Comparison of ENCODE assay signal across 26 cellular contexts in genomic region chr4:87377816-87378215, GRCh38. TPM values are rescaled to one million over a fixed set of nuclear protein-coding genes. Genes with fewer than 3 reads are reported as not detected.
DNase-seq lines count a peak whose midpoint lies in the region; ATAC-seq, FAIRE-seq and TF ChIP-seq lines count a peak whose summit lies in the region.
"Had no signal": no experiment of that assay in that cellular context is flagged by ENCODE, and none has a peak within 500 bp of the region (broad histone marks: within the 10 kb centered on the region; RNA-seq: fewer than 3 reads in every experiment).

No MANE protein-coding gene starts in this region.

- H3K9ac ChIP-seq in K562 (ENCODE audit: insufficient read depth in 1 of 2, low read depth in 2 of 2, low read length in 2 of 2) = no peak overlapping the region
- H3K9ac ChIP-seq: KMS-11, SK-N-SH had no signal

- peaks cover 30% of the 10 kb centered on the region for H3K36me3 ChIP-seq in CD4-positive, CD25-positive, alpha-beta regulatory T cell (ENCODE audit: control insufficient read depth, insufficient read depth, low read length)
- H3K36me3 ChIP-seq in K562 (ENCODE audit: control insufficient read depth, insufficient read depth, low read length) = peaks cover 71% of the 10 kb centered on the region

- peaks cover 2% of the 10 kb centered on the region for H3K9me1 ChIP-seq in K562 (ENCODE audit: control insufficient read depth, insufficient read depth, low read length)

- H3K9me3 ChIP-seq in CD4-positive, CD25-positive, alpha-beta regulatory T cell (ENCODE audit: control insufficient read depth in 2 of 2, low read length in 2 of 2) = no peaks in the 10 kb centered on the region
- H3K9me3 ChIP-seq in K562 (replicated peaks; ENCODE audit: control insufficient read depth, insufficient read depth, low read depth, low read length) = no peaks in the 10 kb centered on the region
- H3K9me3 ChIP-seq: SK-N-SH had no signal

- no peak for TF ChIP-seq EP300 in K562 (IDR thresholded peaks at IDR 0.05; ENCODE audit: low read length)

- whole genome bisulfite sequencing in K562 (ENCODE audit: insufficient coverage, low coverage, missing lambda C conversion rate) = 80% methylated on average over 2 of the region's 2 CpGs

- peak overlapping the region in 2 of 3 donors; percentile 26 to 54 for H3K27ac Mint-ChIP-seq in CD4-positive, CD25-positive, alpha-beta regulatory T cell
- H3K27ac Mint-ChIP-seq: CD4-positive, alpha-beta T cell had no signal

- no peak overlapping the region for H3K4me3 Mint-ChIP-seq in CD4-positive, CD25-positive, alpha-beta regulatory T cell
- H3K4me3 Mint-ChIP-seq: CD4-positive, alpha-beta T cell had no signal

- no peak overlapping the region for H3K4me2 ChIP-seq in K562 (ENCODE audit: insufficient read depth, low read length)
- H3K4me2 ChIP-seq: KMS-11, PC-9, SK-N-SH had no signal

- peaks cover 8% of the 10 kb centered on the region for H3K79me2 ChIP-seq in K562 (ENCODE audit: control insufficient read depth, insufficient read depth, low read length)

- TSS peak; percentile 16 for BruUV-seq in K562 (replicated peaks; lab: Mats Ljungman, UMichigan)

- ATAC-seq in CD4-positive, CD25-positive, alpha-beta regulatory T cell (ENCODE audit: low read depth in 2 of 2) = no peak
- ATAC-seq in HG03442 (IDR thresholded peaks at IDR 0.05; ENCODE audit: unreplicated experiment) (peak; percentile 56), K562 (no peak), HG02970 (IDR thresholded peaks at IDR 0.05; ENCODE audit: low FRiP score, unreplicated experiment) (no peak), GM21381 (IDR thresholded peaks at IDR 0.05; ENCODE audit: unreplicated experiment) (no peak)

- DNase-seq in CD4-positive, CD25-positive, alpha-beta regulatory T cell = no peak
- DNase-seq in GM12865 (ENCODE audit: low read depth) (peak; percentile 21), K562 (ENCODE audit: extremely low read depth in 1 of 4, low spot score in 3 of 4) (no peak), activated gamma-delta T cell (lab: John Stamatoyannopoulos, UW) (no peak)
- DNase-seq in stimulated activated CD4-positive, alpha-beta T cell treated with anti-CD3 and anti-CD28 coated beads, Interleukin-4, amount 100 ng/mL, for 1 hour = no peak
- DNase-seq: Calu3; CD4-positive, alpha-beta T cell; DMS153; NCI-H1105 treated with DMSO at 0.1 percent for 48 hours; NCI-H2029 treated with DMSO at 0.1 percent for 48 hours; NCI-H226; NCI-H510A treated with DMSO at 0.1 percent for 48 hours; NCI-H748 treated with DMSO at 0.1 percent for 48 hours; PC-9; SHP77 treated with DMSO at 0.1 percent for 48 hours; SK-N-SH had no signal

- H2AFZ ChIP-seq in K562 (ENCODE audit: low read depth, low read length) = no peak overlapping the region
- H2AFZ ChIP-seq: PC-9 had no signal

- TF ChIP-seq CTCF in GM12865 (IDR thresholded peaks at IDR 0.05; ENCODE audit: insufficient read depth, low read depth, low read length, missing control alignments) (no peak), K562 (IDR thresholded peaks at IDR 0.05 in 2 of 3, conservative IDR thresholded peaks at IDR 0.05 in 1 of 3; ENCODE audit: insufficient read depth in 2 of 3, low read depth in 1 of 3, low read length in 3 of 3) (no peak)

- no peak overlapping the region for H3K27ac ChIP-seq in CD4-positive, CD25-positive, alpha-beta regulatory T cell (ENCODE audit: insufficient read depth, low read length, poor library complexity, severe bottlenecking)
- H3K27ac ChIP-seq in K562 (ENCODE audit: extremely low read depth, low read depth, low read length) = no peak overlapping the region
- H3K27ac ChIP-seq: KMS-11, PC-9, RWPE1 had no signal

- in situ Hi-C loops in K562 (cut with MboI) = no loop called here

- no peaks in the 10 kb centered on the region for H3K27me3 Mint-ChIP-seq in CD4-positive, CD25-positive, alpha-beta regulatory T cell
- H3K27me3 Mint-ChIP-seq: CD4-positive, alpha-beta T cell had no signal

- H3K27me3 ChIP-seq in CD4-positive, CD25-positive, alpha-beta regulatory T cell (ENCODE audit: control insufficient read depth, insufficient read depth, low read length) = no peaks in the 10 kb centered on the region
- H3K27me3 ChIP-seq in K562 (ENCODE audit: control insufficient read depth in 2 of 2, insufficient read depth in 2 of 2, low read length in 2 of 2) = no peaks in the 10 kb centered on the region

- no peak for FAIRE-seq in K562 (lab: Jason Lieb, UNC)
- FAIRE-seq: H1 had no signal

- no peak overlapping the region for H3K4me3 ChIP-seq in CD4-positive, CD25-positive, alpha-beta regulatory T cell (ENCODE audit: low read depth, low read length)
- H3K4me3 ChIP-seq in GM12865 (ENCODE audit: low read depth, low read length) (no peak overlapping the region), K562 (no peak overlapping the region)
- H3K4me3 ChIP-seq: PC-9 had no signal

- no peaks in the 10 kb centered on the region for H4K20me1 ChIP-seq in K562 (replicated peaks; ENCODE audit: control insufficient read depth, insufficient read depth, low read length)

- POLR2A ChIA-PET in K562 (lab: Yijun Ruan, JAX) = interaction anchor here (1.4 kb wide), 1 partner anchor 13 kb away, joined by 5 read pairs; the partner anchor contains the start of gene HSD17B11

- H3K4me1 Mint-ChIP-seq in CD4-positive, CD25-positive, alpha-beta regulatory T cell = peaks cover under 1 to 10% (median 7%) of the 10 kb centered on the region in 4 donors

- no peak for TF ChIP-seq POLR2A in K562 (conservative IDR thresholded peaks at IDR 0.05)

- TF ChIP-seq RAD21 in K562 (CRISPR knock-in tag; conservative IDR thresholded peaks at IDR 0.05 in 1 of 2, IDR thresholded peaks at IDR 0.05 in 1 of 2) = no peak

- CTCF ChIA-PET in K562 (lab: Yijun Ruan, JAX; ENCODE audit: low intra/inter-chr PET ratio) = no interaction called here

- no peaks in the 10 kb centered on the region for H3K9me3 Mint-ChIP-seq in CD4-positive, CD25-positive, alpha-beta regulatory T cell
- H3K9me3 Mint-ChIP-seq: CD4-positive, alpha-beta T cell had no signal

- intact Hi-C loops in K562 (cut with micrococcal nuclease) = no loop called here

- peaks cover 18% of the 10 kb centered on the region for H3K36me3 Mint-ChIP-seq in CD4-positive, CD25-positive, alpha-beta regulatory T cell

- no peaks in the 10 kb centered on the region for H3K4me1 ChIP-seq in CD4-positive, CD25-positive, alpha-beta regulatory T cell (ENCODE audit: control insufficient read depth, insufficient read depth, low read length, poor library complexity, severe bottlenecking)
- H3K4me1 ChIP-seq in K562 (replicated peaks in 1 of 2; ENCODE audit: control insufficient read depth in 2 of 2, insufficient read depth in 2 of 2, low read length in 2 of 2) = no peaks in the 10 kb centered on the region

RNA-seq across cellular contexts. Expression of gene HSD17B11, which starts 13.2 kb away (rescaled TPM):
- 41.0 TPM for total RNA-seq in CD4-positive, CD25-positive, alpha-beta regulatory T cell
- 100 to 1,000 TPM in 3 of 4 donors, 10 to 100 TPM in 1; 93.7 to 139 (median 104) TPM for polyA plus RNA-seq in CD4-positive, CD25-positive, alpha-beta regulatory T cell
- total RNA-seq in K562 (2011; cell fraction: chromatin; rRNA removed; ENCODE audit: low replicate concordance) = 35.2 and 71.1 TPM in 2 replicates
- 36.2 and 41.8 TPM in 2 replicates for total RNA-seq in K562 (2011; cell fraction: nucleolus; rRNA removed)
- total RNA-seq in K562 (2011; cell fraction: nucleoplasm; rRNA removed) = 54.8 and 73.6 TPM in 2 replicates
- total RNA-seq in K562 (2014; rRNA removed) (26.0 and 33.6 TPM in 2 replicates), K562 (2014; rRNA removed; fragmentation: Illumina TruSeq; extraction: Trizol) (81.0 and 99.3 TPM in 2 replicates), K562 (2015; rRNA removed; fragmentation: Illumina TruSeq; extraction: Trizol) (60.8 and 73.9 TPM in 2 replicates), K562 (2021) (55.8 and 59.4 TPM in 2 replicates)
- polyA plus RNA-seq in K562 (2011; rRNA removed) (67.3 and 83.7 TPM in 2 replicates), K562 (2014; fragmentation: Illumina TruSeq; extraction: Trizol) (64.0 and 85.1 TPM in 2 replicates), K562 (2014; fragmentation: Nextera tagmentation; extraction: Ambion mirVana) (100 to 1,000 TPM; 106 to 108 TPM), K562 (2014; rRNA removed) (43.2 and 52.0 TPM in 2 replicates)
- polyA plus RNA-seq in K562 (2011; cell fraction: cytosol; rRNA removed) = 11.5 and 32.5 TPM in 2 replicates
- polyA plus RNA-seq in K562 (2011; cell fraction: nucleus; rRNA removed) = 13.2 and 28.9 TPM in 2 replicates
- 44.3 and 122 TPM in 2 replicates for polyA plus RNA-seq in K562 (2012)
- polyA minus RNA-seq in K562 (2011; rRNA and poly(A)+ RNA removed) = 93.5 and 98.2 TPM in 2 replicates
- polyA minus RNA-seq in K562 (2011; cell fraction: cytosol; rRNA and poly(A)+ RNA removed) = 14.4 and 21.4 TPM in 2 replicates
- 10.2 and 25.2 TPM in 2 replicates for polyA minus RNA-seq in K562 (2011; cell fraction: nucleus; rRNA and poly(A)+ RNA removed)

RNA-seq across cellular contexts. Expression of gene NUDT9, which starts 44.6 kb away (rescaled TPM):
- 12.5 TPM for total RNA-seq in CD4-positive, CD25-positive, alpha-beta regulatory T cell
- 10 to 100 TPM; 16.8 to 23.1 (median 21.0) TPM for polyA plus RNA-seq in CD4-positive, CD25-positive, alpha-beta regulatory T cell
- total RNA-seq in K562 (2011; cell fraction: chromatin; rRNA removed; ENCODE audit: low replicate concordance) = 22.8 and 27.0 TPM in 2 replicates
- 32.6 and 33.2 TPM in 2 replicates for total RNA-seq in K562 (2011; cell fraction: nucleolus; rRNA removed)
- total RNA-seq in K562 (2011; cell fraction: nucleoplasm; rRNA removed) = 35.9 and 47.6 TPM in 2 replicates
- total RNA-seq in K562 (2014; rRNA removed) = 15.9 and 17.7 TPM in 2 replicates
- total RNA-seq in K562 (2014; rRNA removed; fragmentation: Illumina TruSeq; extraction: Trizol) = 19.1 and 20.3 TPM in 2 replicates
- total RNA-seq in K562 (2015; rRNA removed; fragmentation: Illumina TruSeq; extraction: Trizol) = 19.9 and 20.8 TPM in 2 replicates
- total RNA-seq in K562 (2021) = 13.0 and 14.7 TPM in 2 replicates
- 16.0 and 19.1 TPM in 2 replicates for polyA plus RNA-seq in K562 (2011; rRNA removed)
- 8.9 and 9.7 TPM in 2 replicates for polyA plus RNA-seq in K562 (2011; cell fraction: cytosol; rRNA removed)
- polyA plus RNA-seq in K562 (2011; cell fraction: nucleus; rRNA removed) = 10.7 and 13.8 TPM in 2 replicates
- polyA plus RNA-seq in K562 (2012) = 13.4 and 17.1 TPM in 2 replicates
- polyA plus RNA-seq in K562 (2014; fragmentation: Illumina TruSeq; extraction: Trizol) = 16.8 and 20.5 TPM in 2 replicates
- 10 to 100 TPM in 1 of 2 experiments, 1 to 10 TPM in 1; 8.5 to 16.3 TPM for polyA plus RNA-seq in K562 (2014; fragmentation: Nextera tagmentation; extraction: Ambion mirVana)
- polyA plus RNA-seq in K562 (2014; rRNA removed) = 18.0 and 23.0 TPM in 2 replicates
- polyA minus RNA-seq in K562 (2011; rRNA and poly(A)+ RNA removed) = 17.1 and 21.0 TPM in 2 replicates
- 6.8 and 10.7 TPM in 2 replicates for polyA minus RNA-seq in K562 (2011; cell fraction: cytosol; rRNA and poly(A)+ RNA removed)
- polyA minus RNA-seq in K562 (2011; cell fraction: nucleus; rRNA and poly(A)+ RNA removed) = 24.6 and 26.3 TPM in 2 replicates

RNA-seq across cellular contexts. Expression of gene HSD17B13, which starts 55.1 kb away (rescaled TPM):
- total RNA-seq in CD4-positive, CD25-positive, alpha-beta regulatory T cell = 0.52 TPM
- under 1 TPM in 1 of 4 donors, not detected in 3; 0.09 TPM for polyA plus RNA-seq in CD4-positive, CD25-positive, alpha-beta regulatory T cell
- total RNA-seq in K562 (2011; cell fraction: chromatin; rRNA removed; ENCODE audit: low replicate concordance) = 0.30 and 0.99 TPM in 2 replicates
- total RNA-seq in K562 (2011; cell fraction: nucleolus; rRNA removed) = 0.17 and 0.26 TPM in 2 replicates
- total RNA-seq in K562 (2011; cell fraction: nucleoplasm; rRNA removed) = 0.73 and 0.76 TPM in 2 replicates
- total RNA-seq in K562 (2014; rRNA removed) (0.05 and 0.08 TPM in 2 replicates), K562 (2014; rRNA removed; fragmentation: Illumina TruSeq; extraction: Trizol) (0.29 and 0.35 TPM in 2 replicates), K562 (2015; rRNA removed; fragmentation: Illumina TruSeq; extraction: Trizol) (0.15 and 0.29 TPM in 2 replicates), K562 (2021) (0.18 and 0.20 TPM in 2 replicates)
- polyA plus RNA-seq in K562 (2011; rRNA removed) (0.36 and 0.57 TPM in 2 replicates), K562 (2014; fragmentation: Illumina TruSeq; extraction: Trizol) (0.14 and 0.31 TPM in 2 replicates), K562 (2014; fragmentation: Nextera tagmentation; extraction: Ambion mirVana) (under 1 TPM; 0.10 to 0.14 TPM), K562 (2014; rRNA removed) (0.22 and 0.33 TPM in 2 replicates)
- polyA plus RNA-seq in K562 (2011; cell fraction: cytosol; rRNA removed) = 0.06 and 0.22 TPM in 2 replicates
- 0.26 and 0.58 TPM in 2 replicates for polyA plus RNA-seq in K562 (2011; cell fraction: nucleus; rRNA removed)
- polyA plus RNA-seq in K562 (2012) = 0.07 and 0.19 TPM in 2 replicates
- 0.49 and 0.60 TPM in 2 replicates for polyA minus RNA-seq in K562 (2011; rRNA and poly(A)+ RNA removed)
- not detected in 2 replicates for polyA minus RNA-seq in K562 (2011; cell fraction: cytosol; rRNA and poly(A)+ RNA removed)
- 0.27 and 0.33 TPM in 2 replicates for polyA minus RNA-seq in K562 (2011; cell fraction: nucleus; rRNA and poly(A)+ RNA removed)
- total RNA-seq: A673, Calu3, G401, HT1080, PC-9 had no signal
- polyA plus RNA-seq: BJ had no signal
